ENCODE assay signal across 8 cellular contexts in genomic region chr1:35637401-35637809, GRCh38. TPM values are rescaled to one million over a fixed set of nuclear protein-coding genes. Genes with fewer than 3 reads are reported as not detected.
DNase-seq lines count a peak whose midpoint lies in the region; ATAC-seq and TF ChIP-seq lines count a peak whose summit lies in the region.

No MANE protein-coding gene starts in this region.

- H3K27ac Mint-ChIP-seq in Caco-2 (ENCODE audit: unreplicated experiment): no peak overlapping the region
- peak overlapping the region; percentile 96 for H3K27ac Mint-ChIP-seq in WTC11
- peak overlapping the region in 1 of 2 donors; percentile 95 for H3K27ac Mint-ChIP-seq in stimulated activated naive CD8-positive, alpha-beta T cell treated with anti-CD3 and anti-CD28 coated beads, Interleukin-15, amount 100 ng/mL, for 72 hours

- no peak overlapping the region for H3K4me3 ChIP-seq in Caco-2 (ENCODE audit: low read depth, low read length)

- H3K4me3 Mint-ChIP-seq in Caco-2 (ENCODE audit: unreplicated experiment) (peak overlapping the region; percentile 19), WTC11 (peak overlapping the region; percentile 62)
- H3K4me3 Mint-ChIP-seq in stimulated activated naive CD8-positive, alpha-beta T cell treated with anti-CD3 and anti-CD28 coated beads, Interleukin-15, amount 100 ng/mL, for 72 hours: peak overlapping the region; percentile 80 to 93

- peaks cover 39% of the 10 kb centered on the region for H3K36me3 Mint-ChIP-seq in Caco-2 (ENCODE audit: insufficient read depth, unreplicated experiment)
- peaks cover 34% of the 10 kb centered on the region for H3K36me3 Mint-ChIP-seq in WTC11

- peaks cover 7% of the 10 kb centered on the region; the same call in 1 of the 2 replicates for H3K4me1 ChIP-seq in Caco-2

- TF ChIP-seq CTCF in Caco-2 (IDR thresholded peaks at IDR 0.05; ENCODE audit: insufficient read depth in 1 of 2, low read depth in 1 of 2, low read length in 1 of 2, severe bottlenecking in 1 of 2, unreplicated experiment in 1 of 2): no peak
- TF ChIP-seq CTCF in WTC11 (IDR thresholded peaks at IDR 0.05): no peak

- no peaks in the 10 kb centered on the region for H3K27me3 ChIP-seq in Caco-2 (replicated peaks; ENCODE audit: control insufficient read depth, insufficient read depth, low read length)

- POLR2A ChIA-PET in Caco-2 (lab: Charles Lee): no interaction called here
- POLR2A ChIA-PET in WTC11 (lab: Charles Lee): no interaction called here

- intact Hi-C loops in Caco-2 (cut with micrococcal nuclease; ENCODE audit: unreplicated experiment): no loop called here

- H3K27me3 Mint-ChIP-seq in Caco-2 (ENCODE audit: insufficient read depth, unreplicated experiment) (no peaks in the 10 kb centered on the region), WTC11 (ENCODE audit: low read depth) (no peaks in the 10 kb centered on the region; the same call in 1 of the 2 replicates)
- H3K27me3 Mint-ChIP-seq in stimulated activated naive CD8-positive, alpha-beta T cell treated with anti-CD3 and anti-CD28 coated beads, Interleukin-15, amount 100 ng/mL, for 72 hours: no peaks in the 10 kb centered on the region

- no TSS peak for BruUV-seq in Caco-2 (replicated peaks; lab: Mats Ljungman, UMichigan)

- CTCF ChIA-PET in Caco-2 (lab: Charles Lee): interaction anchor here (0.6 kb wide), 1 partner anchor 73 kb away, joined by 3 read pairs; no protein-coding TSS in a partner anchor
- CTCF ChIA-PET in WTC11 (lab: Charles Lee): interaction anchor here (0.6 to 1.3 kb wide), 4 partner anchors 61 to 90 kb away, joined by 3 to 5 read pairs (median 4); no protein-coding TSS in a partner anchor

- no peak for DNase-seq in Caco-2
- DNase-seq in HT-29 (ENCODE audit: low spot score): peak; percentile 55
- DNase-seq in WTC11 (ENCODE audit: low spot score): no peak
- peak; percentile 31 for DNase-seq in globus pallidus (ENCODE audit: low spot score)
- DNase-seq in stimulated activated naive CD8-positive, alpha-beta T cell treated with anti-CD3 and anti-CD28 coated beads, Interleukin-15, amount 100 ng/mL, for 72 hours: no peak
- DNase-seq in NCI-H526 (lab: John Stamatoyannopoulos, UW): no peak

- H3K4me1 Mint-ChIP-seq in Caco-2 (ENCODE audit: low read depth, unreplicated experiment) (peaks cover 6% of the 10 kb centered on the region), WTC11 (peaks cover 25% of the 10 kb centered on the region)
- peaks cover 39% of the 10 kb centered on the region for H3K4me1 Mint-ChIP-seq in stimulated activated naive CD8-positive, alpha-beta T cell treated with anti-CD3 and anti-CD28 coated beads, Interleukin-15, amount 100 ng/mL, for 72 hours

- ATAC-seq in WTC11 (no peak), HG03521 (IDR thresholded peaks at IDR 0.05; ENCODE audit: unreplicated experiment) (no peak), GM21423 (IDR thresholded peaks at IDR 0.05; ENCODE audit: unreplicated experiment) (no peak)
- no peak for ATAC-seq in stimulated activated naive CD8-positive, alpha-beta T cell treated with anti-CD3 and anti-CD28 coated beads, Interleukin-15, amount 100 ng/mL, for 72 hours

- no peaks in the 10 kb centered on the region for H3K36me3 ChIP-seq in Caco-2 (ENCODE audit: control insufficient read depth, insufficient read depth, low read length)

- no peaks in the 10 kb centered on the region for H3K9me3 ChIP-seq in Caco-2

- H3K9me3 Mint-ChIP-seq in Caco-2 (ENCODE audit: unreplicated experiment): no peaks in the 10 kb centered on the region
- H3K9me3 Mint-ChIP-seq in WTC11: no peaks in the 10 kb centered on the region
- H3K9me3 Mint-ChIP-seq in stimulated activated naive CD8-positive, alpha-beta T cell treated with anti-CD3 and anti-CD28 coated beads, Interleukin-15, amount 100 ng/mL, for 72 hours: no peaks in the 10 kb centered on the region

TF ChIP-seq in WTC11, 78 proteins besides CTCF, POLR2A, EP300 and RAD21 (continues in another document):
- no peak for TF ChIP-seq FOXP1 (CRISPR knock-in tag; IDR thresholded peaks at IDR 0.05; ENCODE audit: borderline replicate concordance)
- no peak for TF ChIP-seq RORB (CRISPR knock-in tag; IDR thresholded peaks at IDR 0.05)
- no peak for TF ChIP-seq FOXJ3 (CRISPR knock-in tag; IDR thresholded peaks at IDR 0.05; ENCODE audit: borderline replicate concordance)
- no peak for TF ChIP-seq PRDM15 (CRISPR knock-in tag; IDR thresholded peaks at IDR 0.05)
- no peak for TF ChIP-seq FOXP4 (CRISPR knock-in tag; IDR thresholded peaks at IDR 0.05)
- TF ChIP-seq OVOL2 (CRISPR knock-in tag; IDR thresholded peaks at IDR 0.05; ENCODE audit: borderline replicate concordance): no peak
- no peak for TF ChIP-seq IRF2 (CRISPR knock-in tag; IDR thresholded peaks at IDR 0.05; ENCODE audit: borderline replicate concordance, low read depth)
- no peak for TF ChIP-seq ARID4B (CRISPR knock-in tag; IDR thresholded peaks at IDR 0.05; ENCODE audit: borderline replicate concordance)
- no peak for TF ChIP-seq JUN (CRISPR knock-in tag; IDR thresholded peaks at IDR 0.05)
- TF ChIP-seq ATF3 (CRISPR knock-in tag; conservative IDR thresholded peaks at IDR 0.05): no peak

RNA-seq across cellular contexts. Expression of gene PSMB2, which starts 3.9 kb away (rescaled TPM):
- total RNA-seq in Caco-2 (2022) (59.9 and 66.3 TPM in 2 replicates), WTC11 (2021) (76.7 to 81.7 TPM (median 80.6 TPM) in 3 replicates)
- total RNA-seq in HT-29 (2014; rRNA removed; shearing (Covaris generic)): 39.1 and 42.2 TPM in 2 replicates

Comparison
In these comparisons a context has a peak if more than half of its experiments do, and no peak if none do; other contexts are left out.
1. DNase-seq: peak in HT-29 (single experiment) and globus pallidus (single experiment); none in Caco-2 (0 of 2), WTC11 (single experiment), stimulated activated naive CD8-positive, alpha-beta T cell treated with anti-CD3 and anti-CD28 coated beads, Interleukin-15, amount 100 ng/mL, for 72 hours (0 of 2) and NCI-H526 (0 of 2).
2. H3K4me3 Mint-ChIP-seq: peak in every context shown above with its lines; median percentile 86 in stimulated activated naive CD8-positive, alpha-beta T cell treated with anti-CD3 and anti-CD28 coated beads, Interleukin-15, amount 100 ng/mL, for 72 hours; 62 in WTC11; 19 in Caco-2.